8 cellular contexts compared by ENCODE assay signal in genomic region chr14:55731881-55732498, GRCh38.
DNase-seq lines count a peak whose midpoint lies in the region; ATAC-seq and TF ChIP-seq lines count a peak whose summit lies in the region.

No MANE protein-coding gene starts in this region.

- no peak overlapping the region for H3K4me3 ChIP-seq in fibroblast of pulmonary artery (replicated peaks; ENCODE audit: low read depth, low read length)

- peak; percentile 68 for TF ChIP-seq CTCF in fibroblast of pulmonary artery (IDR thresholded peaks at IDR 0.05; ENCODE audit: low read length, missing control alignments)

- DNase-seq in DMS79 treated with DMSO at 0.1 percent for 48 hours (lab: John Stamatoyannopoulos, UW) = peak; percentile 30
- no peak for DNase-seq in DMS79 (lab: John Stamatoyannopoulos, UW)
- peak; percentile 29 for DNase-seq in NCI-H345 (lab: John Stamatoyannopoulos, UW)
- DNase-seq in activated CD8-positive, alpha-beta memory T cell treated with anti-CD3 and anti-CD28 coated beads, Interleukin-2, amount 50 U/mL, for 48 hours = peak; percentile 69
- peak; percentile 64 for DNase-seq in fibroblast of pulmonary artery (ENCODE audit: low read depth)
- peak; percentile 33 for DNase-seq in stimulated activated CD4-positive, alpha-beta T cell treated with anti-CD3 and anti-CD28 coated beads, Interleukin-12 subunit alpha, Interleukin-12 subunit beta, amount 100 ng/mL, for 4 hours

- no peak for ATAC-seq in HG02798 (IDR thresholded peaks at IDR 0.05; ENCODE audit: poor library complexity, unreplicated experiment)
- ATAC-seq in HG03354 (IDR thresholded peaks at IDR 0.05; ENCODE audit: poor library complexity, severe bottlenecking, unreplicated experiment) = no peak
